Comparison of ENCODE assay signal across 8 cellular contexts in the genomic region with DNA sequence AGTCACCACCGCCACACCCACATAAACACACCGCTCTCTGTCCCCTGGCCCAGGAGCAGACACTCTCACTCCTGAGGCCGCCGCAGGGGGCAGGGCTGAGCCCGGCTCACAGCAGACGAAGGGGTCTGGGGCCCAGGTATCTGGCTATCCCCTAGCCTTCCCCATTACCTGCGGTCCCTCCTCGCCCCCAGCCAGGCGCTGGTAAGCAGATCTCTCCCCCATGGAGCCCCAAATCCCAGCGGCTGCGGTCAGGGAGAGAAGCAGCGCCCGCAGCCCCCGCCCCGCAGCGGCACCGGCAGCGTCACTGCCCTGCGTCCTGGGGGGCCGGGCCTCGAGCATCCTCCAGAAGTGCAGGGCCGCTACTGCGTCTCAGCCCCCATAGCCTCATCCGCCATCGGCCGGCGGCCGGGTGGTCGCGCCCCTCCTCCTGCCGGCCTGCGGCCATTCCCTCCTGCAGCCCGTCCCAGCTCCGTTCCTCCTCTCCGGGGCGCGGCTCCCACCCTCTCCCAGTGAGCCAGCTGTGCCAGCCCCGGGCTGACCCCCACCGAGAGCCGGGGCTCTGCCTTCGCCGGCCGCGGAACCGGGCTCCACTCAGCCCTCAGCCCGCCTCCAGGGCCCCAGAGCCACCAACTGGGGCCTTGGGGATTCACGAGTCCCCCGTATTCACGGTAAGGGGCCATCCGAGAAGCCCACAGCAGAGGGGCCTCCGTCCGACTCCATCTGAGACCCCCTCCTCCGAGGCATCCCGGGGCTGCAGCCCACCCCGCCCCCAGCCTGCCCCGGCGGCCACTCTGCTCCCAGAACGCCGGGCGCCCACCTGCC. TPM values are rescaled to one million over a fixed set of nuclear protein-coding genes. Genes with fewer than 3 reads are reported as not detected.
DNase-seq lines count a peak whose midpoint lies in the region; ATAC-seq, FAIRE-seq and TF ChIP-seq lines count a peak whose summit lies in the region.

No MANE protein-coding gene starts in this region.

- H3K27ac ChIP-seq in parathyroid adenoma, result no peak overlapping the region

- peaks cover 18% of the 10 kb centered on the region for H3K9me3 Mint-ChIP-seq in glutamatergic neuron (ENCODE audit: unreplicated experiment)

- no peaks in the 10 kb centered on the region for H3K27me3 ChIP-seq in parathyroid adenoma (ENCODE audit: control insufficient read depth, insufficient read depth, low read length)

- H2AFZ ChIP-seq in parathyroid adenoma, result peak overlapping the region; percentile 60

- H3K27ac Mint-ChIP-seq in glutamatergic neuron (ENCODE audit: unreplicated experiment), result peak overlapping the region; percentile 91

- H3K36me3 Mint-ChIP-seq in glutamatergic neuron (ENCODE audit: unreplicated experiment), result no peaks in the 10 kb centered on the region

- H3K79me2 ChIP-seq in parathyroid adenoma, result no peaks in the 10 kb centered on the region

- TF ChIP-seq CTCF in glutamatergic neuron (IDR thresholded peaks at IDR 0.05; ENCODE audit: partially characterized antibody, unreplicated experiment), result peak; percentile 4
- no peak for TF ChIP-seq CTCF in parathyroid adenoma (IDR thresholded peaks at IDR 0.05)

- ATAC-seq in GM19438 (IDR thresholded peaks at IDR 0.05; ENCODE audit: low read depth, unreplicated experiment), result peak; percentile 65
- ATAC-seq in HG03571 (IDR thresholded peaks at IDR 0.05; ENCODE audit: unreplicated experiment), result peak; percentile 48
- ATAC-seq in GM19035 (IDR thresholded peaks at IDR 0.05; ENCODE audit: unreplicated experiment), result no peak

- H3K9ac ChIP-seq in parathyroid adenoma, result no peak overlapping the region

- no peak for FAIRE-seq in RCC 7860 (lab: Jason Lieb, UNC)

- peaks cover 26% of the 10 kb centered on the region for H3K4me1 ChIP-seq in parathyroid adenoma

- peak overlapping the region; percentile 50 for H3K4me3 ChIP-seq in parathyroid adenoma (ENCODE audit: low read depth, low read length)

- H3K4me3 Mint-ChIP-seq in glutamatergic neuron (ENCODE audit: unreplicated experiment), result peak overlapping the region; percentile 88

- H3K9me3 ChIP-seq in parathyroid adenoma (ENCODE audit: control insufficient read depth, low read length), result no peaks in the 10 kb centered on the region

- DNase-seq in CD1c-positive myeloid dendritic cell (ENCODE audit: extremely low spot score) (peak; percentile 37), RCC 7860 (ENCODE audit: low spot score) (peak; percentile 38), activated gamma-delta T cell treated with Interleukin-2 at 50 U/mL for 16 hours (peak; percentile 53), glutamatergic neuron (peak; percentile 77)

- H3K36me3 ChIP-seq in parathyroid adenoma (ENCODE audit: control insufficient read depth, insufficient read depth, low read length), result no peaks in the 10 kb centered on the region

- H3K4me1 Mint-ChIP-seq in glutamatergic neuron (ENCODE audit: low read depth, unreplicated experiment), result peaks cover 42% of the 10 kb centered on the region

- peak overlapping the region; percentile 62 for H3K4me2 ChIP-seq in parathyroid adenoma (ENCODE audit: low read length)

- H3K27me3 Mint-ChIP-seq in glutamatergic neuron (ENCODE audit: unreplicated experiment), result peaks cover 9% of the 10 kb centered on the region

RNA-seq across cellular contexts. Expression of gene TNK2, which starts 13.1 kb away (rescaled TPM):
- total RNA-seq in glutamatergic neuron (ENCODE audit: unreplicated experiment), result 46.2 TPM
